Comparison of ENCODE assay signal across 35 cellular contexts in the genomic region with DNA sequence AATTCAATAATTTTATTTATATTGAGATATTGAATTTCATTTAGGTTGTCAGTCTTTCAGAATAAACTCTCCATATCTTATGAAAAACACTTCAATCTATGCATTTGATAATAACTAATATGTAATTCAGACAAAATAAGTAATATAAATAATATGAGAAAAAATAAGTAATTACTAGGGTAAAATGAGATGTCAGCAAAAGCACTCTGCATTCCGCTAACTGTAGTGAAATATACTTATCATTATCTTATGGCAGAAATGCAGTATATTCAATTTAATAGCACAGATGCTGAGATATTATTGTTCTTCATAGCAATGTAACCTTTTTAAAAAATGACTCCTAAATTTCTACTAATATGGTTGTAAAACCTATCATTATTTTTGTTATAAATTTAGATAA.
"Had no signal": no experiment of that assay in that cellular context is flagged by ENCODE, and none has a peak within 500 bp of the region (broad histone marks: within the 10 kb centered on the region; RNA-seq: fewer than 3 reads in every experiment).

No MANE protein-coding gene starts in this region.

- H3K4me3 ChIP-seq: MG63 had no signal

- H3K27me3 ChIP-seq: MG63 had no signal

- H3K9me3 ChIP-seq: MG63 had no signal

- H3K36me3 ChIP-seq: MG63 had no signal

- DNase-seq: Karpas-422, Kasumi-1, MG63, MM.1S, MV-4-11, NCI-H1048, NCI-H1092, NCI-H1092 treated with DMSO at 0.1 percent for 48 hours, NCI-H1105, NCI-H1105 treated with DMSO at 0.1 percent for 48 hours, NCI-H1417, NCI-H1417 treated with DMSO at 0.1 percent for 48 hours, NCI-H1436, NCI-H1436 treated with DMSO at 0.1 percent for 48 hours, NCI-H146, NCI-H1694, NCI-H1694 treated with DMSO at 0.1 percent for 48 hours, NCI-H187, NCI-H187 treated with DMSO at 0.1 percent for 48 hours, NCI-H1930, NCI-H2029, NCI-H2029 treated with DMSO at 0.1 percent for 48 hours, NCI-H2081, NCI-H2081 treated with DMSO at 0.1 percent for 48 hours, NCI-H2107, NCI-H2171, NCI-H2171 treated with DMSO at 0.1 percent for 48 hours, NCI-H2227 treated with DMSO at 0.1 percent for 48 hours, NCI-H226, NCI-H345, NCI-H446, NCI-H446 treated with DMSO at 0.1 percent for 48 hours, NCI-H510A, NCI-H510A treated with DMSO at 0.1 percent for 48 hours, NCI-H524 had no signal
